ENCODE assay signal across 12 cellular contexts in the genomic region with DNA sequence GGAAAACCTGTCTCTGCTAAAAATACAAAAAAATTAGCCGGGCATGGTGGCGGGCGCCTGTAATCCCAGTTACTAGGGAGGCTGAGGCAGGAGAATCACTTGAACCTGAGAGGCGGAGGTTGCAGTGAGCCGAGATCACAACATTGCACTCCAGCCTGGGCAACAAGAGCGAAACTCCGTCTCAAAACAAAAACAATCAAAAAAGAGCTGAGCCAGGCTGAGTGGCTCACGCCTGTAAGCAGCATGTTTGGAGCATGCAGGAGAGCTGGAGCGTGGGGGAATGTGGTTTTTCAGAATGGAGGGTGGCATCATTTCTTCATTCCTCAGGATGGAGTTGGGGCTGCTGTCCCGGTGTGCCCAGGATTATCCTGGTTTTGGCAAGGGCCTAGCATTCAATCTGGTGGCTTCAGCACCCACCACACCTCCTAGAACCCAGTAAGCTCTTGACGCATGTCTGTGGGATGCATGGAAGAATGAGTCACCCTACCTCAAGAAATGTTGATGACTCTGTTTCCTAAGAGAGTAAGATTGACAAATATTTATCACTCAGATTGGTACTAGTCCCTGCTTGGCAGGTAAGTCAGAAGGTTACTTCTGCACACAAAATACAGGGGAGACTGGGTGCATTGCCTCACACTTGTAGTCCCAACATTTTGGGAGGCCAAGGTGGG.
DNase-seq lines count a peak whose midpoint lies in the region; ATAC-seq and TF ChIP-seq lines count a peak whose summit lies in the region.
"Had no signal": no experiment of that assay in that cellular context is flagged by ENCODE, and none has a peak within 500 bp of the region (broad histone marks: within the 10 kb centered on the region; RNA-seq: fewer than 3 reads in every experiment).

No MANE protein-coding gene starts in this region.

- H3K4me3 Mint-ChIP-seq in neural crest cell: no peak overlapping the region

- no peaks in the 10 kb centered on the region for H3K9me3 Mint-ChIP-seq in neural crest cell
- H3K9me3 Mint-ChIP-seq: T-cell had no signal

- TF ChIP-seq CTCF in astrocyte of the cerebellum (IDR thresholded peaks at IDR 0.05; ENCODE audit: low read depth, low read length, missing control alignments): no peak
- TF ChIP-seq CTCF in neural crest cell (conservative IDR thresholded peaks at IDR 0.05): no peak

- no peak overlapping the region for H3K4me3 ChIP-seq in astrocyte of the cerebellum (ENCODE audit: low read depth, low read length)
- H3K4me3 ChIP-seq: lung had no signal

- peak overlapping the region; percentile 71 for H3K27ac Mint-ChIP-seq in neural crest cell (ENCODE audit: unreplicated experiment)
- H3K27ac Mint-ChIP-seq: T-cell had no signal

- H3K27me3 Mint-ChIP-seq in neural crest cell (ENCODE audit: low read depth): no peaks in the 10 kb centered on the region

- in situ Hi-C loops in astrocyte of the cerebellum (cut with HindIII; ENCODE audit: low sequenced_read_pairs): no loop called here

- no peak for ATAC-seq in GM19463 (IDR thresholded peaks at IDR 0.05; ENCODE audit: unreplicated experiment)

- H3K36me3 Mint-ChIP-seq in neural crest cell (ENCODE audit: low read depth): no peaks in the 10 kb centered on the region
- H3K36me3 Mint-ChIP-seq: T-cell had no signal

- peaks cover 24% of the 10 kb centered on the region for H3K4me1 Mint-ChIP-seq in neural crest cell

- DNase-seq in NK-92 treated with Interleukin-12 subunit alpha and Interleukin-12 subunit beta, amount 100 ng/mL, for 24 hours (lab: John Stamatoyannopoulos, UW): peak; percentile 24
- DNase-seq in NK-92 (lab: John Stamatoyannopoulos, UW; ENCODE audit: unreplicated experiment) (no peak), LoVo (ENCODE audit: low spot score) (peak; percentile 40), astrocyte of the cerebellum (ENCODE audit: low read depth) (peak; percentile 12), neural crest cell (ENCODE audit: low read depth, low spot score) (no peak), HT-29 (ENCODE audit: low spot score) (no peak)
- DNase-seq in stimulated activated naive CD4-positive, alpha-beta T cell treated with Interleukin-2 at 50 U/mL for 16 hours (lab: John Stamatoyannopoulos, UW): no peak
- DNase-seq: NCI-H69; stimulated activated CD4-positive, alpha-beta T cell treated with anti-CD3 and anti-CD28 coated beads, Interleukin-4, amount 100 ng/mL, for 4 hours had no signal

Comparison
In these comparisons a context has a peak if more than half of its experiments do, and no peak if none do; other contexts are left out.
1. DNase-seq: peak in NK-92 treated with Interleukin-12 subunit alpha and Interleukin-12 subunit beta, amount 100 ng/mL, for 24 hours (single experiment), LoVo (single experiment) and astrocyte of the cerebellum (single experiment); none in NK-92 (single experiment), neural crest cell (single experiment), HT-29 (single experiment) and stimulated activated naive CD4-positive, alpha-beta T cell treated with Interleukin-2 at 50 U/mL for 16 hours (single experiment).